ENCODE assay signal across 22 cellular contexts in genomic region chr3:5151586-5151985, GRCh38.
"Had no signal": no experiment of that assay in that cellular context is flagged by ENCODE, and none has a peak within 500 bp of the region (broad histone marks: within the 10 kb centered on the region; RNA-seq: fewer than 3 reads in every experiment).

No MANE protein-coding gene starts in this region.

- H3K27ac ChIP-seq: left lung, right atrium auricular region, tibial nerve had no signal

- FAIRE-seq: endothelial cell of umbilical vein, kidney had no signal

- ATAC-seq: activated CD4-positive, CD25-positive, alpha-beta regulatory T cell treated with anti-CD3 and anti-CD28 coated beads, Interleukin-2, amount 50 U/mL, for 24 hours; left lung; naive thymus-derived CD8-positive, alpha-beta T cell had no signal

- H3K9me3 ChIP-seq: left lung, right atrium auricular region, tibial nerve had no signal

- H3K27me3 Mint-ChIP-seq: activated naive CD8-positive, alpha-beta T cell treated with anti-CD3 and anti-CD28 coated beads, Interleukin-2, amount 10 ng/mL, durations not matched to agents 7 days and 5 days; brain; naive thymus-derived CD8-positive, alpha-beta T cell; progenitor cell of endocrine pancreas had no signal

- H3K27me3 ChIP-seq: left lung, right atrium auricular region, tibial nerve had no signal

- H3K27ac Mint-ChIP-seq: activated T-helper 1 cell treated with anti-CD3 and anti-CD28 coated beads, Interleukin-12 subunit alpha, Interleukin-12 subunit beta, Interleukin-2, Interleukin-4 antibody, amounts not matched to agents 30 ng/mL and 10 ng/mL and 1 ng/mL, durations not matched to agents 14 hours and 24 hours and 36 hours; brain; progenitor cell of endocrine pancreas had no signal

- H3K4me3 Mint-ChIP-seq: activated naive CD8-positive, alpha-beta T cell treated with anti-CD3 and anti-CD28 coated beads, Interleukin-2, amount 10 ng/mL, durations not matched to agents 7 days and 5 days; activated T-helper 1 cell treated with anti-CD3 and anti-CD28 coated beads, Interleukin-12 subunit alpha, Interleukin-12 subunit beta, Interleukin-2, Interleukin-4 antibody, amounts not matched to agents 30 ng/mL and 10 ng/mL and 1 ng/mL, durations not matched to agents 14 hours and 24 hours and 36 hours; brain; naive thymus-derived CD8-positive, alpha-beta T cell had no signal

- H3K4me1 Mint-ChIP-seq: brain had no signal

- H3K36me3 ChIP-seq: right atrium auricular region, tibial nerve had no signal

- H3K4me3 ChIP-seq: left lung, right atrium auricular region, tibial nerve had no signal

- DNase-seq: activated CD4-positive, alpha-beta T cell treated with anti-CD3 and anti-CD28 coated beads, Interleukin-2, amount 50 U/mL, for 1 hour; activated CD8-positive, alpha-beta memory T cell treated with anti-CD3 and anti-CD28 coated beads for 24 hours; activated naive CD4-positive, alpha-beta T cell; activated naive CD8-positive, alpha-beta T cell treated with anti-CD3 and anti-CD28 coated beads, Interleukin-2, amount 10 ng/mL, durations not matched to agents 7 days and 5 days; central memory CD4-positive, alpha-beta T cell; effector CD8-positive, alpha-beta T cell; foreskin fibroblast; hypothalamus; kidney; left lung; naive thymus-derived CD8-positive, alpha-beta T cell; nucleus accumbens; stimulated activated CD4-positive, alpha-beta T cell treated with anti-CD3 and anti-CD28 coated beads, Interleukin-2, amount 100 ng/mL, for 48 hours; stimulated activated naive CD4-positive, alpha-beta T cell; substantia nigra had no signal
